In genomic region chr16:11868412-11868980, GRCh38 we compare ENCODE assay signal across 14 cellular contexts.
"Had no signal": no experiment of that assay in that cellular context is flagged by ENCODE, and none has a peak within 500 bp of the region (broad histone marks: within the 10 kb centered on the region; RNA-seq: fewer than 3 reads in every experiment).

No MANE protein-coding gene starts in this region.

- DNase-seq: activated CD4-positive, alpha-beta T cell treated with anti-CD3 and anti-CD28 coated beads for 48 hours; activated naive CD4-positive, alpha-beta T cell treated with anti-CD3 and anti-CD28 coated beads for 36 hours; adrenal gland; foreskin keratinocyte; glutamatergic neuron; kidney glomerular epithelial cell; mesendoderm; nucleus accumbens; stimulated activated CD4-positive, alpha-beta T cell treated with anti-CD3 and anti-CD28 coated beads, Interleukin-15, amount 100 ng/mL, for 24 hours; stimulated activated CD4-positive, alpha-beta T cell treated with anti-CD3 and anti-CD28 coated beads, Interleukin-4, amount 100 ng/mL, for 24 hours; stimulated activated naive CD4-positive, alpha-beta T cell; WERI-Rb-1 had no signal

- H3K27ac ChIP-seq: adrenal gland, foreskin keratinocyte, skin epidermis, WERI-Rb-1 had no signal

- H3K27me3 ChIP-seq: adrenal gland, foreskin keratinocyte, right atrium auricular region had no signal

- H3K4me3 ChIP-seq: adrenal gland, right atrium auricular region, skin epidermis had no signal
